10 cellular contexts compared by ENCODE assay signal in the genomic region with DNA sequence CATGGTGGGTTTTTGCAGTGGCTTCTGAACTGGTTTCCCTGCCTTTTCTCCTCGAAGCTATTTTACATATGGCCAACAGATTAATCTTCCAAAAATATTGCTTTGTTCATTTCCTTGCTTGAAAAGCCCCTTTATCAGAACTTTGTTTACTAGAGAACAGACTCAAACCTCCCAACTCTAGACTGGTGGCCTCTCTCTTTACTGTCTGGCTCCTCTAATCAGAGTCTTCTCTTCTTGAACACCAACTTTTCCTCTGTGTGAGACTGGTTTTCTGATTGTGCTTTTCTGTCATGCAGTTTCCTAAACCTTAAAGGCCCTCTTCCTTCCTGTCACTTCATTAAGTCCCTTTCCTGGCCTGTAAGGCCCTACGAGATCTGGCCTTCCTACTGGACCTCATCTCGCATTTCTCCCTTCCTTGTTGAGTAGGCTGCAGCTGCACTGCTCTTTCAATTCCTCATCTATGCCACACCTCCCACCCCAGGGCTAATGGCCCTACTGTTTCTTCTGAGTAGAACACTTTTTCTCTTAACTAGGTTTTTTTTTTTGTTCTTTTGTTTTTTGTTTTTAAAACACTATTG. TPM values are rescaled to one million over a fixed set of nuclear protein-coding genes. Genes with fewer than 3 reads are reported as not detected.
A peak's percentile ranks its signal among the peaks of the same experiment; 100 is the strongest.
DNase-seq lines count a peak whose midpoint lies in the region; ATAC-seq, FAIRE-seq and TF ChIP-seq lines count a peak whose summit lies in the region.
"Had no signal": no experiment of that assay in that cellular context is flagged by ENCODE, and none has a peak within 500 bp of the region (broad histone marks: within the 10 kb centered on the region; RNA-seq: fewer than 3 reads in every experiment).

No MANE protein-coding gene starts in this region.

- peak overlapping the region in 1 of 5 donors; percentile 21 for H3K27ac ChIP-seq in adrenal gland
- H3K27ac ChIP-seq: C4-2B had no signal

- H3K9me3 Mint-ChIP-seq in activated naive CD8-positive, alpha-beta T cell treated with anti-CD3 and anti-CD28 coated beads for 36 hours = no peaks in the 10 kb centered on the region

- H3K9me3 ChIP-seq in T-helper 17 cell (ENCODE audit: control insufficient read depth, low read length, poor library complexity, severe bottlenecking) (no peaks in the 10 kb centered on the region), adrenal gland (replicated peaks in 1 of 3) (no peaks in the 10 kb centered on the region)

- FAIRE-seq in frontal cortex (lab: Jason Lieb, UNC) = no peak

- H3K27ac Mint-ChIP-seq in T-helper 17 cell = no peak overlapping the region
- H3K27ac Mint-ChIP-seq in activated naive CD8-positive, alpha-beta T cell treated with anti-CD3 and anti-CD28 coated beads for 36 hours = no peak overlapping the region
- H3K27ac Mint-ChIP-seq: activated naive CD8-positive, alpha-beta T cell had no signal

- H3K27me3 ChIP-seq in GM06990 (replicated peaks; ENCODE audit: control insufficient read depth, insufficient read depth, low read length) = no peaks in the 10 kb centered on the region
- no peaks in the 10 kb centered on the region for H3K27me3 ChIP-seq in adrenal gland

- no peak for TF ChIP-seq POLR2A in adrenal gland (IDR thresholded peaks at IDR 0.05)

- peak; percentile 96 for ATAC-seq in GM19438 (IDR thresholded peaks at IDR 0.05; ENCODE audit: low read depth, unreplicated experiment)
- ATAC-seq in HG03064 (IDR thresholded peaks at IDR 0.05; ENCODE audit: low read depth, unreplicated experiment) = peak; percentile 87
- ATAC-seq in T-helper 17 cell = peak; percentile 41

- H3K36me3 ChIP-seq in GM06990 (ENCODE audit: control insufficient read depth, insufficient read depth, low read length) (no peaks in the 10 kb centered on the region), adrenal gland (replicated peaks in 1 of 2) (no peaks in the 10 kb centered on the region)

- peaks cover 0 to 5% of the 10 kb centered on the region in 2 donors for H3K4me1 ChIP-seq in adrenal gland (replicated peaks in 1 of 2)

- TF ChIP-seq CTCF in GM06990 (IDR thresholded peaks at IDR 0.05; ENCODE audit: insufficient read depth, low read length, poor library complexity, severe bottlenecking) = no peak
- TF ChIP-seq CTCF in adrenal gland (IDR thresholded peaks at IDR 0.05) = no peak

- whole genome bisulfite sequencing in adrenal gland, 4 donors = 59 to 67% (median 61%) methylated on average over 3 of the region's 3 CpGs

- H3K27me3 Mint-ChIP-seq in T-helper 17 cell = peaks cover 6% of the 10 kb centered on the region
- no peaks in the 10 kb centered on the region for H3K27me3 Mint-ChIP-seq in activated naive CD8-positive, alpha-beta T cell treated with anti-CD3 and anti-CD28 coated beads for 36 hours
- H3K27me3 Mint-ChIP-seq: activated naive CD8-positive, alpha-beta T cell had no signal

- no peaks in the 10 kb centered on the region for H3K4me1 Mint-ChIP-seq in T-helper 17 cell
- peaks cover 4% of the 10 kb centered on the region for H3K4me1 Mint-ChIP-seq in activated naive CD8-positive, alpha-beta T cell treated with anti-CD3 and anti-CD28 coated beads for 36 hours

- no peaks in the 10 kb centered on the region for H3K36me3 Mint-ChIP-seq in T-helper 17 cell (ENCODE audit: low read depth)
- H3K36me3 Mint-ChIP-seq in activated naive CD8-positive, alpha-beta T cell treated with anti-CD3 and anti-CD28 coated beads for 36 hours = no peaks in the 10 kb centered on the region
- H3K36me3 Mint-ChIP-seq: activated naive CD8-positive, alpha-beta T cell had no signal

- intact Hi-C loops in adrenal gland (cut with DNase I) = no loop called here

- peak; percentile 20 for DNase-seq in GM06990 (ENCODE audit: extremely low read depth, insufficient read length)
- no peak for DNase-seq in T-helper 17 cell
- DNase-seq in HK-2 (ENCODE audit: unreplicated experiment) = no peak
- DNase-seq in activated naive CD8-positive, alpha-beta T cell treated with anti-CD3 and anti-CD28 coated beads for 36 hours = no peak
- no peak for DNase-seq in frontal cortex (ENCODE audit: low spot score in 2 of 2)
- no peak for DNase-seq in adrenal gland

- no peak overlapping the region for H3K4me3 Mint-ChIP-seq in T-helper 17 cell
- no peak overlapping the region for H3K4me3 Mint-ChIP-seq in activated naive CD8-positive, alpha-beta T cell treated with anti-CD3 and anti-CD28 coated beads for 36 hours
- H3K4me3 Mint-ChIP-seq: activated naive CD8-positive, alpha-beta T cell had no signal

- H3K4me3 ChIP-seq in GM06990 (replicated peaks; ENCODE audit: low read depth, low read length) = no peak overlapping the region
- no peak overlapping the region for H3K4me3 ChIP-seq in adrenal gland

RNA-seq across cellular contexts. Expression of a gene that starts 5.7 kb away (rescaled TPM):
- total RNA-seq in T-helper 17 cell (under 1 TPM; 0.47 to 0.65 TPM), frontal cortex (1.2 TPM), adrenal gland (1 to 10 TPM in 4 of 8 donors, under 1 TPM in 4; 0.65 to 2.3 (median 1.3) TPM)
- 1 to 10 TPM in 1 of 2 experiments, under 1 TPM in 1; 0.99 to 1.0 TPM for total RNA-seq in activated naive CD8-positive, alpha-beta T cell treated with anti-CD3 and anti-CD28 coated beads for 36 hours
- polyA plus RNA-seq in adrenal gland = 1 to 10 TPM; 1.8 to 5.1 (median 3.1) TPM

RNA-seq across cellular contexts. Expression of a gene that starts 5.8 kb away (rescaled TPM):
- total RNA-seq in T-helper 17 cell = 10 to 100 TPM; 46.6 to 63.7 TPM
- 10 to 100 TPM; 94.2 to 97.8 TPM for total RNA-seq in activated naive CD8-positive, alpha-beta T cell treated with anti-CD3 and anti-CD28 coated beads for 36 hours
- total RNA-seq in frontal cortex = 39.5 TPM
- 10 to 100 TPM; 40.2 to 53.1 (median 42.5) TPM for total RNA-seq in adrenal gland
- polyA plus RNA-seq in adrenal gland = 10 to 100 TPM; 14.9 to 79.1 (median 23.6) TPM

RNA-seq across cellular contexts. Expression of a gene that starts 15.2 kb away (rescaled TPM):
- total RNA-seq in T-helper 17 cell (10 to 100 TPM; 19.3 to 21.8 TPM), frontal cortex (11.4 TPM), adrenal gland (100 to 1,000 TPM; 159 to 348 (median 245) TPM)
- 10 to 100 TPM; 12.9 to 14.9 TPM for total RNA-seq in activated naive CD8-positive, alpha-beta T cell treated with anti-CD3 and anti-CD28 coated beads for 36 hours
- polyA plus RNA-seq in adrenal gland = 100 to 1,000 TPM; 112 to 244 (median 150) TPM

RNA-seq across cellular contexts. Expression of a gene that starts 39.5 kb away (rescaled TPM):
- total RNA-seq in T-helper 17 cell (10 to 100 TPM; 13.9 to 14.6 TPM), frontal cortex (9.0 TPM), adrenal gland (100 to 1,000 TPM; 117 to 343 (median 243) TPM)
- total RNA-seq in activated naive CD8-positive, alpha-beta T cell treated with anti-CD3 and anti-CD28 coated beads for 36 hours = 10 to 100 TPM; 12.2 to 14.4 TPM
- 100 to 1,000 TPM in 2 of 3 donors, 10 to 100 TPM in 1; 89.1 to 300 (median 180) TPM for polyA plus RNA-seq in adrenal gland

RNA-seq across cellular contexts. Expression of a gene that starts 47.3 kb away (rescaled TPM):
- total RNA-seq in T-helper 17 cell = 10 to 100 TPM; 17.4 to 22.0 TPM
- 10 to 100 TPM; 61.7 to 65.0 TPM for total RNA-seq in activated naive CD8-positive, alpha-beta T cell treated with anti-CD3 and anti-CD28 coated beads for 36 hours
- total RNA-seq in frontal cortex = 11.4 TPM
- total RNA-seq in adrenal gland = 100 to 1,000 TPM in 2 of 8 donors, 10 to 100 TPM in 6; 42.9 to 102 (median 72.1) TPM
- 10 to 100 TPM; 34.5 to 64.9 (median 53.5) TPM for polyA plus RNA-seq in adrenal gland

Comparison
In these comparisons a context has a peak if more than half of its experiments do, and no peak if none do; other contexts are left out.
1. ATAC-seq: peak in every context shown above with its lines; median percentile 96 in GM19438; 87 in HG03064; 41 in T-helper 17 cell.
2. RNA of a gene that starts 15.2 kb away (total RNA-seq): 159 to 348 TPM in adrenal gland; 19.3 to 21.8 TPM in T-helper 17 cell, 12.9 to 14.9 TPM in activated naive CD8-positive, alpha-beta T cell treated with anti-CD3 and anti-CD28 coated beads for 36 hours and 11.4 TPM in frontal cortex (single experiment); every median in the first group is over 4 times any median in the second.